16 cellular contexts compared by ENCODE assay signal in genomic region chr4:101987623-101988243, GRCh38.
A peak's percentile ranks its signal among the peaks of the same experiment; 100 is the strongest.
DNase-seq lines count a peak whose midpoint lies in the region; ATAC-seq and TF ChIP-seq lines count a peak whose summit lies in the region.
"Had no signal": no experiment of that assay in that cellular context is flagged by ENCODE, and none has a peak within 500 bp of the region (broad histone marks: within the 10 kb centered on the region; RNA-seq: fewer than 3 reads in every experiment).

No MANE protein-coding gene starts in this region.

- DNase-seq in fibroblast of villous mesenchyme (ENCODE audit: low read depth) (peak; percentile 92), ureter (ENCODE audit: low spot score) (no peak), HuH-7.5 (ENCODE audit: low spot score) (no peak), epidermal melanocyte (ENCODE audit: insufficient read length, low spot score) (no peak)
- DNase-seq: activated CD4-positive, alpha-beta T cell treated with anti-CD3 and anti-CD28 coated beads, Interleukin-2, amount 10 ng/mL, durations not matched to agents 7 days and 5 days; activated naive CD4-positive, alpha-beta T cell treated with anti-CD3 and anti-CD28 coated beads, Interleukin-2, amount 50 U/mL, for 16 hours; CD4-positive, CD25-positive, alpha-beta regulatory T cell; cortex of kidney; NCI-H345; SJCRH30 had no signal

- no peak overlapping the region for H3K4me3 ChIP-seq in fibroblast of villous mesenchyme (ENCODE audit: low read depth, low read length)
- H3K4me3 ChIP-seq: K562, mucosa of descending colon, SJCRH30 had no signal

- no peak for TF ChIP-seq CTCF in fibroblast of villous mesenchyme (IDR thresholded peaks at IDR 0.05; ENCODE audit: insufficient read depth, low read depth, low read length)

- peak; percentile 86 for ATAC-seq in GM18858 (IDR thresholded peaks at IDR 0.05; ENCODE audit: unreplicated experiment)
- ATAC-seq in GM21576 (IDR thresholded peaks at IDR 0.05; ENCODE audit: unreplicated experiment) = peak; percentile 85
- peak; percentile 68 for ATAC-seq in HG03103 (IDR thresholded peaks at IDR 0.05; ENCODE audit: low read depth, unreplicated experiment)
- no peak for ATAC-seq in activated CD4-positive, CD25-positive, alpha-beta regulatory T cell treated with anti-CD3 and anti-CD28 coated beads, Interleukin-2, amount 50 U/mL, for 24 hours
- ATAC-seq: K562, mucosa of descending colon had no signal

Comparison
In these comparisons a context has a peak if more than half of its experiments do, and no peak if none do; other contexts are left out.
1. ATAC-seq: peak in GM18858 (single experiment), GM21576 (single experiment) and HG03103 (single experiment); none in activated CD4-positive, CD25-positive, alpha-beta regulatory T cell treated with anti-CD3 and anti-CD28 coated beads, Interleukin-2, amount 50 U/mL, for 24 hours (0 of 2).